In the genomic region with DNA sequence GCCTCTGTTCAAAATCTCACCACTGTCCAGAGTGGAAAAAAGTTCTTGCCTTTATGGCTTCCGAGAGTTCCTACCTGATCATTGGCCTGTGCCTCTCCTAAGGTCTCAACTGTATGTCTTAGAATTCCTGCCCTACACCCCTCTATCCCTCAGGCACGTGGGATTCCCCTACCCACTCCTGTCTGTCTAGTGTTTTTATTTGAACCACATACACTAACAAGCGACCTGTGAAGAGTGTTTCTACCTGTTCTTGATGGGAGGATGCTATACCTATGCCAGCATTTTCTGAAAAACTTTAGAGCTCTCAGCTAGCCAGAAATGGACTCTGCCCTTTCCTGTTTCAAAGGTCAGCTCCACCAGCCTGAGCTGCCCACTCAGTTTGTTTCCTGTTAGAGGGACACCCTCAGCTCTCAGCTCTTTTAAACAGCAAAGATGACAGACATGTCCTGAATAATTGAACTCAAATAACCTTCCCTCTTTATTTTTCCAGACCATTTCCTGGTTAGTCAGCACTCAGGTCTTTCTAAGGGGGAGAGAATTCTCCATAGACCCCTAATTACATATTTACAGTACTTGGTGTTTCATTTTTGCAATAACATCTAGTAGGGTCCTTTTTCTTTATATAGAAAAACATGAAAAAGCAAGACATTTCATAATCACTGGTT, we compare ENCODE assay signal across 12 cellular contexts.
DNase-seq lines count a peak whose midpoint lies in the region; ATAC-seq and TF ChIP-seq lines count a peak whose summit lies in the region.
"Had no signal": no experiment of that assay in that cellular context is flagged by ENCODE, and none has a peak within 500 bp of the region (broad histone marks: within the 10 kb centered on the region; RNA-seq: fewer than 3 reads in every experiment).

No MANE protein-coding gene starts in this region.

- H3K4me2 ChIP-seq in neural progenitor cell, result no peak overlapping the region

- no peak overlapping the region for H3K27ac Mint-ChIP-seq in neural progenitor cell
- H3K27ac Mint-ChIP-seq: activated T-helper 2 cell treated with anti-CD3 and anti-CD28 coated beads, Interferon-gamma antibody, Interleukin-2, Interleukin-4, amounts not matched to agents 10 μg/mL and 5 μg/mL and 100 μg/mL, durations not matched to agents 14 hours and 24 hours and 36 hours had no signal

- no peak overlapping the region for H3K9ac ChIP-seq in neural progenitor cell

- H3K4me3 ChIP-seq in mucosa of descending colon, result no peak overlapping the region
- no peak overlapping the region for H3K4me3 ChIP-seq in upper lobe of right lung
- H3K4me3 ChIP-seq in neural progenitor cell, result no peak overlapping the region
- H3K4me3 ChIP-seq: Peyer's patch had no signal

- H3K79me2 ChIP-seq in neural progenitor cell (ENCODE audit: low read depth), result no peaks in the 10 kb centered on the region

- H3K36me3 Mint-ChIP-seq in neural progenitor cell, result peaks cover 16% of the 10 kb centered on the region

- H3K4me3 Mint-ChIP-seq in neural progenitor cell, result no peak overlapping the region

- no peak overlapping the region for H2AFZ ChIP-seq in neural progenitor cell (replicated peaks)

- peak overlapping the region; percentile 56 for H3K27ac ChIP-seq in upper lobe of right lung
- H3K27ac ChIP-seq in neural progenitor cell, result no peak overlapping the region

- peaks cover 5% of the 10 kb centered on the region for H3K9me3 Mint-ChIP-seq in neural progenitor cell
- H3K9me3 Mint-ChIP-seq: activated T-helper 2 cell treated with anti-CD3 and anti-CD28 coated beads, Interferon-gamma antibody, Interleukin-2, Interleukin-4, amounts not matched to agents 10 μg/mL and 5 μg/mL and 100 μg/mL, durations not matched to agents 14 hours and 24 hours and 36 hours had no signal

- intact Hi-C loops in mucosa of descending colon (cut with DNase I, micrococcal nuclease), result no loop called here
- intact Hi-C loops in upper lobe of right lung (cut with DNase I), result no loop called here

- H3K4me1 Mint-ChIP-seq in neural progenitor cell, result peaks cover 13% of the 10 kb centered on the region

- H3K27me3 ChIP-seq in upper lobe of right lung (no peaks in the 10 kb centered on the region), neural progenitor cell (no peaks in the 10 kb centered on the region)
- H3K27me3 ChIP-seq: Peyer's patch had no signal

- DNase-seq in SIG-M5 treated with dmso at 0.1 percent for 504 hours (lab: John Stamatoyannopoulos, UW; ENCODE audit: unreplicated experiment) (peak; percentile 9), SIG-M5 (lab: John Stamatoyannopoulos, UW) (no peak), dermis microvascular lymphatic vessel endothelial cell (ENCODE audit: low read depth in 2 of 2) (peak; percentile 86 to 95), mucosa of descending colon (peak in 1 of 3 donors; percentile 69), upper lobe of right lung (no peak), NCI-H1417 treated with DMSO at 0.1 percent for 48 hours (lab: John Stamatoyannopoulos, UW) (no peak), neural progenitor cell (ENCODE audit: low spot score) (no peak)
- DNase-seq: hippocampal formation, NCI-H1436 treated with DMSO at 0.1 percent for 48 hours had no signal

- ATAC-seq in mucosa of descending colon (peak; percentile 90), upper lobe of right lung (peak; percentile 69), HG03039 (IDR thresholded peaks at IDR 0.05; ENCODE audit: unreplicated experiment) (no peak)

- H4K20me1 ChIP-seq in neural progenitor cell (ENCODE audit: low read depth), result no peaks in the 10 kb centered on the region

- H3K4me1 ChIP-seq in mucosa of descending colon (ENCODE audit: low read depth) (peaks cover 17% of the 10 kb centered on the region), upper lobe of right lung (peaks cover 19% of the 10 kb centered on the region), neural progenitor cell (no peaks in the 10 kb centered on the region)

- no peak for TF ChIP-seq CTCF in mucosa of descending colon (IDR thresholded peaks at IDR 0.05)
- TF ChIP-seq CTCF in upper lobe of right lung (IDR thresholded peaks at IDR 0.05), result no peak
- TF ChIP-seq CTCF in neural progenitor cell (IDR thresholded peaks at IDR 0.05), result no peak

- H3K9me3 ChIP-seq in mucosa of descending colon (no peaks in the 10 kb centered on the region), upper lobe of right lung (no peaks in the 10 kb centered on the region), neural progenitor cell (ENCODE audit: low read depth) (no peaks in the 10 kb centered on the region)
- H3K9me3 ChIP-seq: Peyer's patch had no signal

- H3K27me3 Mint-ChIP-seq in neural progenitor cell (ENCODE audit: insufficient read depth, low read depth), result peaks cover 2% of the 10 kb centered on the region

- H3K36me3 ChIP-seq in mucosa of descending colon (ENCODE audit: low read depth) (no peaks in the 10 kb centered on the region), upper lobe of right lung (no peaks in the 10 kb centered on the region), neural progenitor cell (no peaks in the 10 kb centered on the region)
- H3K36me3 ChIP-seq: Peyer's patch had no signal

- H3F3A ChIP-seq in neural progenitor cell (ENCODE audit: low read depth), result no peaks in the 10 kb centered on the region

Comparison
In these comparisons a context has a peak if more than half of its experiments do, and no peak if none do; other contexts are left out.
1. DNase-seq: peak in SIG-M5 treated with dmso at 0.1 percent for 504 hours (single experiment) and dermis microvascular lymphatic vessel endothelial cell (2 of 2); none in SIG-M5 (single experiment), upper lobe of right lung (single experiment), NCI-H1417 treated with DMSO at 0.1 percent for 48 hours (single experiment) and neural progenitor cell (single experiment).